Comparison of ENCODE assay signal across 1 cellular context in the genomic region with DNA sequence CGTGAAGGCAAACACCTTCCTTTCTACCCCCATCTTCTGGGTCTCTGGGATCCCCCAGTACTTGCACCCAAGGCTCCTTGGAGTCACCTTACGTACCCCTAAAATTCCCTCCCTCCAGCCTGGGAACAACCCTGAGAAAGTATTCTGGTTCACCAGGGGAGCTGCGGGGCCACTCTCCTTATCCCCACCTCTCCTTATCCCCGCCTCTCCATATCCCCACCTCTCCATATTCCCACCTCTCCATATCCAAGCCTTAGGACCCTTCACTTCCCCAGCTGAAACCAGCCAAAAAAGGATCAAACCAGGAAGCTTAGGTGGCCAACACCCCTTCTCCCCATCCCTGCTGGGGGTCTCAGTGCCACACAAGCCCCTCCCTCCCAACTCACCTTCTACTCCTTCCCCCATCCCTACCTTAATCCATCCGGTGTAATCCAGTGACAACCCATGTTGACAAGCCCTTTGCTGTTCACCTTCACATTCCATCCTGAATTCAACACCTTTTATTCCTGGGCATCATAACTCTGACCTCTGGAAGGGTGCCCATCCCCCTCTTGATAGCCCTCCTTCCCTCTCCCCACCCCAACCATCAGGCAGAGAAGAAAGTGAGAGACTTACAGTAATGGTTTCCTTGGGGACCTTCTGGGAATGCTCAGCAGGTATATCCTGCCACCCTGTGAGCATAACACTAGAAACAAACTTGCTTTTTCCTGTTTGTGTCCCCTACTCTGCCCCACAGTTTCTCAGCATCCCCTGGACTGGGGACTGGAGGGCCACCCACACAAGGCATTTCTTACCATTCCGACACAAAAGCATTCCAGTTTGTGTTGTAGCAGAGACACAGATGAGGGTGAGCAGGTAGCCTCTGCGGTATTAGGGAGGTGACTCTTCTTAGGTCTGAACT.
TF ChIP-seq lines count a peak whose summit lies in the region.

No MANE protein-coding gene starts in this region.

TF ChIP-seq in HCT116, 20 proteins besides CTCF, POLR2A, EP300 and RAD21:
- TF ChIP-seq SIN3A (IDR thresholded peaks at IDR 0.05; ENCODE audit: low read depth) (no peak), POLR2AphosphoS5 (IDR thresholded peaks at IDR 0.05; ENCODE audit: low read depth, low read length) (no peak), FOSL1 (IDR thresholded peaks at IDR 0.05; ENCODE audit: low read depth) (no peak), EZH2 (IDR thresholded peaks at IDR 0.05) (no peak), CBX3 (IDR thresholded peaks at IDR 0.05; ENCODE audit: low read depth) (no peak), TCF7L2 (IDR thresholded peaks at IDR 0.05; ENCODE audit: borderline replicate concordance, extremely low read depth, insufficient read depth, insufficient read length) (no peak), EGR1 (IDR thresholded peaks at IDR 0.05; ENCODE audit: low read depth) (no peak), SP1 (IDR thresholded peaks at IDR 0.05; ENCODE audit: low read depth) (no peak), ZFX (IDR thresholded peaks at IDR 0.05) (no peak), SRF (IDR thresholded peaks at IDR 0.05; ENCODE audit: low read depth) (no peak), YY1 (IDR thresholded peaks at IDR 0.05; ENCODE audit: extremely low read depth, insufficient replicate concordance, low read depth, low read length) (no peak), CEBPB (IDR thresholded peaks at IDR 0.05; ENCODE audit: low read depth) (no peak), ELF1 (IDR thresholded peaks at IDR 0.05; ENCODE audit: borderline replicate concordance, low read depth) (no peak), ZNF274 (IDR thresholded peaks at IDR 0.05; ENCODE audit: low read depth, low read length) (no peak), JUND (IDR thresholded peaks at IDR 0.05) (no peak), EZH2phosphoT487 (IDR thresholded peaks at IDR 0.05; ENCODE audit: borderline replicate concordance) (no peak)
- TF ChIP-seq, protein P1, sequence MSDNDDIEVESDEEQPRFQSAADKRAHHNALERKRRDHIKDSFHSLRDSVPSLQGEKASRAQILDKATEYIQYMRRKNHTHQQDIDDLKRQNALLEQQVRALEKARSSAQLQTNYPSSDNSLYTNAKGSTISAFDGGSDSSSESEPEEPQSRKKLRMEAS (IDR thresholded peaks at IDR 0.05): no peak
- TF ChIP-seq, protein P2, sequence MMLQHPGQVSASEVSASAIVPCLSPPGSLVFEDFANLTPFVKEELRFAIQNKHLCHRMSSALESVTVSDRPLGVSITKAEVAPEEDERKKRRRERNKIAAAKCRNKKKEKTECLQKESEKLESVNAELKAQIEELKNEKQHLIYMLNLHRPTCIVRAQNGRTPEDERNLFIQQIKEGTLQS (IDR thresholded peaks at IDR 0.05): no peak
- TF ChIP-seq, protein P3, sequence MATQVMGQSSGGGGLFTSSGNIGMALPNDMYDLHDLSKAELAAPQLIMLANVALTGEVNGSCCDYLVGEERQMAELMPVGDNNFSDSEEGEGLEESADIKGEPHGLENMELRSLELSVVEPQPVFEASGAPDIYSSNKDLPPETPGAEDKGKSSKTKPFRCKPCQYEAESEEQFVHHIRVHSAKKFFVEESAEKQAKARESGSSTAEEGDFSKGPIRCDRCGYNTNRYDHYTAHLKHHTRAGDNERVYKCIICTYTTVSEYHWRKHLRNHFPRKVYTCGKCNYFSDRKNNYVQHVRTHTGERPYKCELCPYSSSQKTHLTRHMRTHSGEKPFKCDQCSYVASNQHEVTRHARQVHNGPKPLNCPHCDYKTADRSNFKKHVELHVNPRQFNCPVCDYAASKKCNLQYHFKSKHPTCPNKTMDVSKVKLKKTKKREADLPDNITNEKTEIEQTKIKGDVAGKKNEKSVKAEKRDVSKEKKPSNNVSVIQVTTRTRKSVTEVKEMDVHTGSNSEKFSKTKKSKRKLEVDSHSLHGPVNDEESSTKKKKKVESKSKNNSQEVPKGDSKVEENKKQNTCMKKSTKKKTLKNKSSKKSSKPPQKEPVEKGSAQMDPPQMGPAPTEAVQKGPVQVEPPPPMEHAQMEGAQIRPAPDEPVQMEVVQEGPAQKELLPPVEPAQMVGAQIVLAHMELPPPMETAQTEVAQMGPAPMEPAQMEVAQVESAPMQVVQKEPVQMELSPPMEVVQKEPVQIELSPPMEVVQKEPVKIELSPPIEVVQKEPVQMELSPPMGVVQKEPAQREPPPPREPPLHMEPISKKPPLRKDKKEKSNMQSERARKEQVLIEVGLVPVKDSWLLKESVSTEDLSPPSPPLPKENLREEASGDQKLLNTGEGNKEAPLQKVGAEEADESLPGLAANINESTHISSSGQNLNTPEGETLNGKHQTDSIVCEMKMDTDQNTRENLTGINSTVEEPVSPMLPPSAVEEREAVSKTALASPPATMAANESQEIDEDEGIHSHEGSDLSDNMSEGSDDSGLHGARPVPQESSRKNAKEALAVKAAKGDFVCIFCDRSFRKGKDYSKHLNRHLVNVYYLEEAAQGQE (IDR thresholded peaks at IDR 0.05; ENCODE audit: low read depth): no peak
- TF ChIP-seq, protein P4, sequence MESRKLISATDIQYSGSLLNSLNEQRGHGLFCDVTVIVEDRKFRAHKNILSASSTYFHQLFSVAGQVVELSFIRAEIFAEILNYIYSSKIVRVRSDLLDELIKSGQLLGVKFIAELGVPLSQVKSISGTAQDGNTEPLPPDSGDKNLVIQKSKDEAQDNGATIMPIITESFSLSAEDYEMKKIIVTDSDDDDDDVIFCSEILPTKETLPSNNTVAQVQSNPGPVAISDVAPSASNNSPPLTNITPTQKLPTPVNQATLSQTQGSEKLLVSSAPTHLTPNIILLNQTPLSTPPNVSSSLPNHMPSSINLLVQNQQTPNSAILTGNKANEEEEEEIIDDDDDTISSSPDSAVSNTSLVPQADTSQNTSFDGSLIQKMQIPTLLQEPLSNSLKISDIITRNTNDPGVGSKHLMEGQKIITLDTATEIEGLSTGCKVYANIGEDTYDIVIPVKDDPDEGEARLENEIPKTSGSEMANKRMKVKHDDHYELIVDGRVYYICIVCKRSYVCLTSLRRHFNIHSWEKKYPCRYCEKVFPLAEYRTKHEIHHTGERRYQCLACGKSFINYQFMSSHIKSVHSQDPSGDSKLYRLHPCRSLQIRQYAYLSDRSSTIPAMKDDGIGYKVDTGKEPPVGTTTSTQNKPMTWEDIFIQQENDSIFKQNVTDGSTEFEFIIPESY (IDR thresholded peaks at IDR 0.05; ENCODE audit: extremely low read depth, insufficient replicate concordance, low read length): no peak
